Comparison of ENCODE assay signal across 1 cellular context in the genomic region with DNA sequence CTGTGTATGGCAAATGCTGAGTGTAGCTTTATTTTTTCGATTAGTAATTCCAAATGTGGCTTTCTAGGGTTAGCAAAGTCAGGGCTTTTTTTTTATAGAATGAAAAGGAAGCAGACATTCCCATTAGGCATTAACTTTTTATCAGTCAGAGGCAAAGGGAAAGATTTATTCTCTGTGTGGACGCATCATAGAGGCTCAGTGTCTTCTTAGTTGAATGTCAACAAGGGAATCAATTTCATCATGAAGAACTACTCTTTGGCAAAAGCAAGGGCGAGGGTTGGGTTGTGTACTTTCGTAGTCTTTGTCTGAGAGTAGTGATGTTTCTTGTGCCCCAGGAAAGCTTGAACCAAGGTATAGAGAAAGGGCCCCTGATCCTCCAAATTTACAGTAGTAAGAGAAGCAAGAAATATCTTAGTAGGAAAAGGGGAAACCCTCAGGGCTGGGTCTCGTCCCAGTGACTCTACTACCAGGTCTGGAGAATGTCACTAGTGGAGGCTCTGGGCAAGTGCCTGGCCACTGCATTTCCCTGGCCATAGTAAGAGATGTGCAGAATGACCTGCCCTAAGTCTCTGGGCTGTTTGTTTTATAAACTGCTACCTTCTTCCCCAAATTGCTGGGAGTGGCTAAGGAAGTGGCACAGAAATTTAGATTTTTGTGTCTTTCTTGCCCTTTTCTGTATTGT.
TF ChIP-seq lines count a peak whose summit lies in the region.

No MANE protein-coding gene starts in this region.

TF ChIP-seq in WTC11, 78 proteins besides CTCF, POLR2A, EP300 and RAD21 (continued from another document):
- TF ChIP-seq ZNF219 (CRISPR knock-in tag; IDR thresholded peaks at IDR 0.05; ENCODE audit: borderline replicate concordance) = no peak
- TF ChIP-seq, protein P1, sequence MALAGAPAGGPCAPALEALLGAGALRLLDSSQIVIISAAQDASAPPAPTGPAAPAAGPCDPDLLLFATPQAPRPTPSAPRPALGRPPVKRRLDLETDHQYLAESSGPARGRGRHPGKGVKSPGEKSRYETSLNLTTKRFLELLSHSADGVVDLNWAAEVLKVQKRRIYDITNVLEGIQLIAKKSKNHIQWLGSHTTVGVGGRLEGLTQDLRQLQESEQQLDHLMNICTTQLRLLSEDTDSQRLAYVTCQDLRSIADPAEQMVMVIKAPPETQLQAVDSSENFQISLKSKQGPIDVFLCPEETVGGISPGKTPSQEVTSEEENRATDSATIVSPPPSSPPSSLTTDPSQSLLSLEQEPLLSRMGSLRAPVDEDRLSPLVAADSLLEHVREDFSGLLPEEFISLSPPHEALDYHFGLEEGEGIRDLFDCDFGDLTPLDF (CRISPR knock-in tag; IDR thresholded peaks at IDR 0.05) = no peak
- TF ChIP-seq, protein P2, sequence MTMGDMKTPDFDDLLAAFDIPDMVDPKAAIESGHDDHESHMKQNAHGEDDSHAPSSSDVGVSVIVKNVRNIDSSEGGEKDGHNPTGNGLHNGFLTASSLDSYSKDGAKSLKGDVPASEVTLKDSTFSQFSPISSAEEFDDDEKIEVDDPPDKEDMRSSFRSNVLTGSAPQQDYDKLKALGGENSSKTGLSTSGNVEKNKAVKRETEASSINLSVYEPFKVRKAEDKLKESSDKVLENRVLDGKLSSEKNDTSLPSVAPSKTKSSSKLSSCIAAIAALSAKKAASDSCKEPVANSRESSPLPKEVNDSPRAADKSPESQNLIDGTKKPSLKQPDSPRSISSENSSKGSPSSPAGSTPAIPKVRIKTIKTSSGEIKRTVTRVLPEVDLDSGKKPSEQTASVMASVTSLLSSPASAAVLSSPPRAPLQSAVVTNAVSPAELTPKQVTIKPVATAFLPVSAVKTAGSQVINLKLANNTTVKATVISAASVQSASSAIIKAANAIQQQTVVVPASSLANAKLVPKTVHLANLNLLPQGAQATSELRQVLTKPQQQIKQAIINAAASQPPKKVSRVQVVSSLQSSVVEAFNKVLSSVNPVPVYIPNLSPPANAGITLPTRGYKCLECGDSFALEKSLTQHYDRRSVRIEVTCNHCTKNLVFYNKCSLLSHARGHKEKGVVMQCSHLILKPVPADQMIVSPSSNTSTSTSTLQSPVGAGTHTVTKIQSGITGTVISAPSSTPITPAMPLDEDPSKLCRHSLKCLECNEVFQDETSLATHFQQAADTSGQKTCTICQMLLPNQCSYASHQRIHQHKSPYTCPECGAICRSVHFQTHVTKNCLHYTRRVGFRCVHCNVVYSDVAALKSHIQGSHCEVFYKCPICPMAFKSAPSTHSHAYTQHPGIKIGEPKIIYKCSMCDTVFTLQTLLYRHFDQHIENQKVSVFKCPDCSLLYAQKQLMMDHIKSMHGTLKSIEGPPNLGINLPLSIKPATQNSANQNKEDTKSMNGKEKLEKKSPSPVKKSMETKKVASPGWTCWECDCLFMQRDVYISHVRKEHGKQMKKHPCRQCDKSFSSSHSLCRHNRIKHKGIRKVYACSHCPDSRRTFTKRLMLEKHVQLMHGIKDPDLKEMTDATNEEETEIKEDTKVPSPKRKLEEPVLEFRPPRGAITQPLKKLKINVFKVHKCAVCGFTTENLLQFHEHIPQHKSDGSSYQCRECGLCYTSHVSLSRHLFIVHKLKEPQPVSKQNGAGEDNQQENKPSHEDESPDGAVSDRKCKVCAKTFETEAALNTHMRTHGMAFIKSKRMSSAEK (CRISPR knock-in tag; IDR thresholded peaks at IDR 0.05; ENCODE audit: borderline replicate concordance) = no peak
- no peak for TF ChIP-seq ZNF416 (CRISPR knock-in tag; IDR thresholded peaks at IDR 0.05)
- TF ChIP-seq, protein P3, sequence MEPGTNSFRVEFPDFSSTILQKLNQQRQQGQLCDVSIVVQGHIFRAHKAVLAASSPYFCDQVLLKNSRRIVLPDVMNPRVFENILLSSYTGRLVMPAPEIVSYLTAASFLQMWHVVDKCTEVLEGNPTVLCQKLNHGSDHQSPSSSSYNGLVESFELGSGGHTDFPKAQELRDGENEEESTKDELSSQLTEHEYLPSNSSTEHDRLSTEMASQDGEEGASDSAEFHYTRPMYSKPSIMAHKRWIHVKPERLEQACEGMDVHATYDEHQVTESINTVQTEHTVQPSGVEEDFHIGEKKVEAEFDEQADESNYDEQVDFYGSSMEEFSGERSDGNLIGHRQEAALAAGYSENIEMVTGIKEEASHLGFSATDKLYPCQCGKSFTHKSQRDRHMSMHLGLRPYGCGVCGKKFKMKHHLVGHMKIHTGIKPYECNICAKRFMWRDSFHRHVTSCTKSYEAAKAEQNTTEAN (CRISPR knock-in tag; IDR thresholded peaks at IDR 0.05) = no peak
- TF ChIP-seq TCF7 (CRISPR knock-in tag; IDR thresholded peaks at IDR 0.05; ENCODE audit: low read depth) = no peak
